ENCODE assay signal across 2 cellular contexts in the genomic region with DNA sequence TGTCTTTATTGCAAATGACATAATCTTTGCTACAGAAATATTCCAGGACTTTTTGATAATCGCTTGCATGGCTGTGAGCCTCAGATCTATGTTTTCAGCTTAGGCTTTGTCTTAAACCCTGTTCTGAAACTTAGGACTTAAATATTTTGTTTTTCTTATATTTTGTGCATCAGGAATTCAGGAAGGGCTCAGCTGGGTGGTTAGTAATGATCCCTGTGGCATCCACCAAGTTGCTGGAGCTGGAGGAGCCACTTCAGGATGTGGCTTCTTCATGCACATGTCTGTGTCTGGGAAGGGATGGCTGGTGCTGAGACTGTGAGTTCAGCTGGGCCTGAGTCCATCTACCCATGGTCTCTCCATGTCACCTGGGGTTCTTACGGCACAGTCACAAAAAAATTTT.
A peak's percentile ranks its signal among the peaks of the same experiment; 100 is the strongest.
TF ChIP-seq lines count a peak whose summit lies in the region.

No MANE protein-coding gene starts in this region.

TF ChIP-seq in HepG2, 621 proteins besides CTCF, POLR2A, EP300 and RAD21:
- TF ChIP-seq ZNF331 (CRISPR knock-in tag; IDR thresholded peaks at IDR 0.05) (peak; percentile 71), ZNF24 (IDR thresholded peaks at IDR 0.05) (no peak)

TF ChIP-seq in GM23338, 12 proteins besides CTCF, POLR2A, EP300 and RAD21:
- TF ChIP-seq JUNB (IDR thresholded peaks at IDR 0.05; ENCODE audit: unreplicated experiment) (no peak), ZNF462 (CRISPR knock-in tag; IDR thresholded peaks at IDR 0.05) (no peak), EZH2 (IDR thresholded peaks at IDR 0.05; ENCODE audit: low read depth, unreplicated experiment) (no peak), ZNF331 (CRISPR knock-in tag; IDR thresholded peaks at IDR 0.05; ENCODE audit: low read depth) (peak; percentile 70)
- TF ChIP-seq, protein P1, sequence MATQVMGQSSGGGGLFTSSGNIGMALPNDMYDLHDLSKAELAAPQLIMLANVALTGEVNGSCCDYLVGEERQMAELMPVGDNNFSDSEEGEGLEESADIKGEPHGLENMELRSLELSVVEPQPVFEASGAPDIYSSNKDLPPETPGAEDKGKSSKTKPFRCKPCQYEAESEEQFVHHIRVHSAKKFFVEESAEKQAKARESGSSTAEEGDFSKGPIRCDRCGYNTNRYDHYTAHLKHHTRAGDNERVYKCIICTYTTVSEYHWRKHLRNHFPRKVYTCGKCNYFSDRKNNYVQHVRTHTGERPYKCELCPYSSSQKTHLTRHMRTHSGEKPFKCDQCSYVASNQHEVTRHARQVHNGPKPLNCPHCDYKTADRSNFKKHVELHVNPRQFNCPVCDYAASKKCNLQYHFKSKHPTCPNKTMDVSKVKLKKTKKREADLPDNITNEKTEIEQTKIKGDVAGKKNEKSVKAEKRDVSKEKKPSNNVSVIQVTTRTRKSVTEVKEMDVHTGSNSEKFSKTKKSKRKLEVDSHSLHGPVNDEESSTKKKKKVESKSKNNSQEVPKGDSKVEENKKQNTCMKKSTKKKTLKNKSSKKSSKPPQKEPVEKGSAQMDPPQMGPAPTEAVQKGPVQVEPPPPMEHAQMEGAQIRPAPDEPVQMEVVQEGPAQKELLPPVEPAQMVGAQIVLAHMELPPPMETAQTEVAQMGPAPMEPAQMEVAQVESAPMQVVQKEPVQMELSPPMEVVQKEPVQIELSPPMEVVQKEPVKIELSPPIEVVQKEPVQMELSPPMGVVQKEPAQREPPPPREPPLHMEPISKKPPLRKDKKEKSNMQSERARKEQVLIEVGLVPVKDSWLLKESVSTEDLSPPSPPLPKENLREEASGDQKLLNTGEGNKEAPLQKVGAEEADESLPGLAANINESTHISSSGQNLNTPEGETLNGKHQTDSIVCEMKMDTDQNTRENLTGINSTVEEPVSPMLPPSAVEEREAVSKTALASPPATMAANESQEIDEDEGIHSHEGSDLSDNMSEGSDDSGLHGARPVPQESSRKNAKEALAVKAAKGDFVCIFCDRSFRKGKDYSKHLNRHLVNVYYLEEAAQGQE (IDR thresholded peaks at IDR 0.05; ENCODE audit: unreplicated experiment), result no peak
- TF ChIP-seq, protein P2, sequence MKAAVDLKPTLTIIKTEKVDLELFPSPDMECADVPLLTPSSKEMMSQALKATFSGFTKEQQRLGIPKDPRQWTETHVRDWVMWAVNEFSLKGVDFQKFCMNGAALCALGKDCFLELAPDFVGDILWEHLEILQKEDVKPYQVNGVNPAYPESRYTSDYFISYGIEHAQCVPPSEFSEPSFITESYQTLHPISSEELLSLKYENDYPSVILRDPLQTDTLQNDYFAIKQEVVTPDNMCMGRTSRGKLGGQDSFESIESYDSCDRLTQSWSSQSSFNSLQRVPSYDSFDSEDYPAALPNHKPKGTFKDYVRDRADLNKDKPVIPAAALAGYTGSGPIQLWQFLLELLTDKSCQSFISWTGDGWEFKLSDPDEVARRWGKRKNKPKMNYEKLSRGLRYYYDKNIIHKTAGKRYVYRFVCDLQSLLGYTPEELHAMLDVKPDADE (IDR thresholded peaks at IDR 0.05), result no peak
